In genomic region chr21:32364387-32364786, GRCh38 we compare ENCODE assay signal across 14 cellular contexts. TPM values are rescaled to one million over a fixed set of nuclear protein-coding genes. Genes with fewer than 3 reads are reported as not detected.
DNase-seq lines count a peak whose midpoint lies in the region; ATAC-seq and TF ChIP-seq lines count a peak whose summit lies in the region.
"Had no signal": no experiment of that assay in that cellular context is flagged by ENCODE, and none has a peak within 500 bp of the region (broad histone marks: within the 10 kb centered on the region; RNA-seq: fewer than 3 reads in every experiment).

No MANE protein-coding gene starts in this region.

- peak overlapping the region in 1 of 2 donors; percentile 39 for H3K9ac ChIP-seq in mucosa of rectum (ENCODE audit: low read depth in 1 of 2, low read length in 2 of 2)

- H3K4me3 Mint-ChIP-seq in activated T-cell treated with anti-CD3 and anti-CD28 coated beads, Interleukin-2, amount 50 U/mL, for 24 hours: no peak overlapping the region
- H3K4me3 Mint-ChIP-seq: activated naive CD8-positive, alpha-beta T cell; effector memory CD8-positive, alpha-beta T cell; stimulated activated memory B cell treated with anti-CD40 and anti-IgM and Interleukin-4, amounts not matched to agents 10 μg/mL and 1 μg/mL and 100 μg/mL, for 72 hours had no signal

- H3K27ac Mint-ChIP-seq in activated T-cell treated with anti-CD3 and anti-CD28 coated beads, Interleukin-2, amount 50 U/mL, for 24 hours: peak overlapping the region; percentile 22
- H3K27ac Mint-ChIP-seq: activated naive CD8-positive, alpha-beta T cell; stimulated activated memory B cell treated with anti-CD40 and anti-IgM and Interleukin-4, amounts not matched to agents 10 μg/mL and 1 μg/mL and 100 μg/mL, for 72 hours had no signal

- H3K9me3 ChIP-seq in esophagus squamous epithelium (no peaks in the 10 kb centered on the region), mucosa of rectum (ENCODE audit: control insufficient read depth in 2 of 2, low read length in 2 of 2) (no peaks in the 10 kb centered on the region), upper lobe of right lung (no peaks in the 10 kb centered on the region)

- TF ChIP-seq POLR2A in esophagus squamous epithelium (IDR thresholded peaks at IDR 0.05): no peak

- TF ChIP-seq CTCF in esophagus squamous epithelium (IDR thresholded peaks at IDR 0.05): no peak
- TF ChIP-seq CTCF in upper lobe of right lung (IDR thresholded peaks at IDR 0.05): no peak

- H3K27me3 Mint-ChIP-seq in activated T-cell treated with anti-CD3 and anti-CD28 coated beads, Interleukin-2, amount 50 U/mL, for 24 hours: no peaks in the 10 kb centered on the region
- H3K27me3 Mint-ChIP-seq: activated naive CD8-positive, alpha-beta T cell; effector memory CD8-positive, alpha-beta T cell; stimulated activated memory B cell treated with anti-CD40 and anti-IgM and Interleukin-4, amounts not matched to agents 10 μg/mL and 1 μg/mL and 100 μg/mL, for 72 hours had no signal

- no peak for DNase-seq in activated T-cell treated with anti-CD3 and anti-CD28 coated beads, Interleukin-2, amount 50 U/mL, for 24 hours
- DNase-seq in activated T-cell treated with anti-CD3 and anti-CD28 coated beads for 4 hours (no peak), esophagus squamous epithelium (lab: John Stamatoyannopoulos, UW) (no peak), upper lobe of right lung (no peak), SK-N-DZ (ENCODE audit: low spot score) (no peak)
- DNase-seq in stimulated activated CD4-positive, alpha-beta T cell treated with anti-CD3 and anti-CD28 coated beads, Interleukin-12 subunit alpha, Interleukin-12 subunit beta, amount 100 ng/mL, for 4 hours: no peak
- DNase-seq in stimulated activated CD8-positive, alpha-beta memory T cell treated with anti-CD3 and anti-CD28 coated beads, Interleukin-4, amount 100 ng/mL, for 48 hours: no peak
- DNase-seq: activated CD4-positive, CD25-positive, alpha-beta regulatory T cell treated with anti-CD3 and anti-CD28 coated beads, Interleukin-2, amount 50 U/mL, for 72 hours; effector memory CD8-positive, alpha-beta T cell; NCI-H774 had no signal

- WGBS in esophagus squamous epithelium, 2 donors: 44 to 51% methylated on average over 2 to 7 of the region's 7 CpGs

- peaks cover 99% of the 10 kb centered on the region for H3K36me3 Mint-ChIP-seq in activated T-cell treated with anti-CD3 and anti-CD28 coated beads, Interleukin-2, amount 50 U/mL, for 24 hours (ENCODE audit: low read depth)

- H3K4me3 ChIP-seq in esophagus squamous epithelium: no peak overlapping the region
- H3K4me3 ChIP-seq in mucosa of rectum (ENCODE audit: low read length in 2 of 2): peak overlapping the region in 1 of 2 donors; percentile 15
- no peak overlapping the region for H3K4me3 ChIP-seq in upper lobe of right lung
- H3K4me3 ChIP-seq: SK-N-MC had no signal

- H3K36me3 ChIP-seq in esophagus squamous epithelium: peaks cover 30 to 91% (median 37%) of the 10 kb centered on the region in 3 donors
- H3K36me3 ChIP-seq in mucosa of rectum (ENCODE audit: control insufficient read depth in 2 of 2, insufficient read depth in 2 of 2, low read length in 2 of 2): peaks cover 50 to 60% of the 10 kb centered on the region in 2 donors
- H3K36me3 ChIP-seq in upper lobe of right lung: peaks cover 97% of the 10 kb centered on the region

- no peaks in the 10 kb centered on the region for H3K9me3 Mint-ChIP-seq in activated T-cell treated with anti-CD3 and anti-CD28 coated beads, Interleukin-2, amount 50 U/mL, for 24 hours
- H3K9me3 Mint-ChIP-seq: effector memory CD8-positive, alpha-beta T cell; stimulated activated memory B cell treated with anti-CD40 and anti-IgM and Interleukin-4, amounts not matched to agents 10 μg/mL and 1 μg/mL and 100 μg/mL, for 72 hours had no signal

- H3K27ac ChIP-seq in esophagus squamous epithelium (peak overlapping the region; percentile 68 to 83 (median 80)), mucosa of rectum (ENCODE audit: low read depth in 2 of 2, low read length in 2 of 2) (peak overlapping the region; percentile 46 to 67), upper lobe of right lung (peak overlapping the region; percentile 6)
- H3K27ac ChIP-seq: SK-N-MC had no signal

- H3K4me1 ChIP-seq in esophagus squamous epithelium: peaks cover 4 to 75% (median 28%) of the 10 kb centered on the region in 3 donors
- peaks cover 0 to 5% of the 10 kb centered on the region in 2 donors for H3K4me1 ChIP-seq in mucosa of rectum (ENCODE audit: control insufficient read depth in 2 of 2, insufficient read depth in 2 of 2, low read length in 2 of 2)
- no peaks in the 10 kb centered on the region for H3K4me1 ChIP-seq in upper lobe of right lung

- H3K27me3 ChIP-seq in esophagus squamous epithelium (no peaks in the 10 kb centered on the region), mucosa of rectum (ENCODE audit: control insufficient read depth in 2 of 2, insufficient read depth in 2 of 2, low read length in 2 of 2) (no peaks in the 10 kb centered on the region), upper lobe of right lung (no peaks in the 10 kb centered on the region)

- intact Hi-C loops in esophagus squamous epithelium (cut with DNase I) (no loop called here), upper lobe of right lung (cut with DNase I) (no loop called here)

- H3K4me1 Mint-ChIP-seq in activated T-cell treated with anti-CD3 and anti-CD28 coated beads, Interleukin-2, amount 50 U/mL, for 24 hours (ENCODE audit: low read depth): no peaks in the 10 kb centered on the region
- H3K4me1 Mint-ChIP-seq: stimulated activated memory B cell treated with anti-CD40 and anti-IgM and Interleukin-4, amounts not matched to agents 10 μg/mL and 1 μg/mL and 100 μg/mL, for 72 hours had no signal

- ATAC-seq in upper lobe of right lung: peak; percentile 21
- ATAC-seq: effector memory CD8-positive, alpha-beta T cell; stimulated activated memory B cell treated with anti-CD40 and anti-IgM and Interleukin-4, amounts not matched to agents 10 μg/mL and 1 μg/mL and 100 μg/mL, for 72 hours had no signal

RNA-seq across cellular contexts. Expression of gene URB1, which starts 28.4 kb away (rescaled TPM):
- total RNA-seq in esophagus squamous epithelium: 10 to 100 TPM; 11.1 to 24.8 (median 17.9) TPM
- total RNA-seq in upper lobe of right lung: 14.3 TPM
- polyA plus RNA-seq in SK-N-DZ (2014; cell fraction: cytosol; rRNA removed): 8.7 and 9.2 TPM in 2 replicates
- 11.7 and 13.9 TPM in 2 replicates for polyA plus RNA-seq in SK-N-DZ (2014; cell fraction: nucleus; rRNA removed)

RNA-seq across cellular contexts. Expression of gene EVA1C, which starts 48.1 kb away (rescaled TPM):
- total RNA-seq in esophagus squamous epithelium (10 to 100 TPM; 12.7 to 39.9 (median 24.4) TPM), upper lobe of right lung (55.4 TPM)
- not detected in 2 replicates for polyA plus RNA-seq in SK-N-DZ (2014; cell fraction: cytosol; rRNA removed)
- not detected in 2 replicates for polyA plus RNA-seq in SK-N-DZ (2014; cell fraction: nucleus; rRNA removed)

Comparison
In these comparisons a context has a peak if more than half of its experiments do, and no peak if none do; other contexts are left out.
1. H3K27ac ChIP-seq: peak in every context shown above with its lines; median percentile 80 in esophagus squamous epithelium; 56 in mucosa of rectum; 6 in upper lobe of right lung.